9 cellular contexts compared by ENCODE assay signal in genomic region chrX:9785944-9786741, GRCh38. TPM values are rescaled to one million over a fixed set of nuclear protein-coding genes. Genes with fewer than 3 reads are reported as not detected.
DNase-seq lines count a peak whose midpoint lies in the region; ATAC-seq and TF ChIP-seq lines count a peak whose summit lies in the region.
"Had no signal": no experiment of that assay in that cellular context is flagged by ENCODE, and none has a peak within 500 bp of the region (broad histone marks: within the 10 kb centered on the region; RNA-seq: fewer than 3 reads in every experiment).

A gene with protein sequence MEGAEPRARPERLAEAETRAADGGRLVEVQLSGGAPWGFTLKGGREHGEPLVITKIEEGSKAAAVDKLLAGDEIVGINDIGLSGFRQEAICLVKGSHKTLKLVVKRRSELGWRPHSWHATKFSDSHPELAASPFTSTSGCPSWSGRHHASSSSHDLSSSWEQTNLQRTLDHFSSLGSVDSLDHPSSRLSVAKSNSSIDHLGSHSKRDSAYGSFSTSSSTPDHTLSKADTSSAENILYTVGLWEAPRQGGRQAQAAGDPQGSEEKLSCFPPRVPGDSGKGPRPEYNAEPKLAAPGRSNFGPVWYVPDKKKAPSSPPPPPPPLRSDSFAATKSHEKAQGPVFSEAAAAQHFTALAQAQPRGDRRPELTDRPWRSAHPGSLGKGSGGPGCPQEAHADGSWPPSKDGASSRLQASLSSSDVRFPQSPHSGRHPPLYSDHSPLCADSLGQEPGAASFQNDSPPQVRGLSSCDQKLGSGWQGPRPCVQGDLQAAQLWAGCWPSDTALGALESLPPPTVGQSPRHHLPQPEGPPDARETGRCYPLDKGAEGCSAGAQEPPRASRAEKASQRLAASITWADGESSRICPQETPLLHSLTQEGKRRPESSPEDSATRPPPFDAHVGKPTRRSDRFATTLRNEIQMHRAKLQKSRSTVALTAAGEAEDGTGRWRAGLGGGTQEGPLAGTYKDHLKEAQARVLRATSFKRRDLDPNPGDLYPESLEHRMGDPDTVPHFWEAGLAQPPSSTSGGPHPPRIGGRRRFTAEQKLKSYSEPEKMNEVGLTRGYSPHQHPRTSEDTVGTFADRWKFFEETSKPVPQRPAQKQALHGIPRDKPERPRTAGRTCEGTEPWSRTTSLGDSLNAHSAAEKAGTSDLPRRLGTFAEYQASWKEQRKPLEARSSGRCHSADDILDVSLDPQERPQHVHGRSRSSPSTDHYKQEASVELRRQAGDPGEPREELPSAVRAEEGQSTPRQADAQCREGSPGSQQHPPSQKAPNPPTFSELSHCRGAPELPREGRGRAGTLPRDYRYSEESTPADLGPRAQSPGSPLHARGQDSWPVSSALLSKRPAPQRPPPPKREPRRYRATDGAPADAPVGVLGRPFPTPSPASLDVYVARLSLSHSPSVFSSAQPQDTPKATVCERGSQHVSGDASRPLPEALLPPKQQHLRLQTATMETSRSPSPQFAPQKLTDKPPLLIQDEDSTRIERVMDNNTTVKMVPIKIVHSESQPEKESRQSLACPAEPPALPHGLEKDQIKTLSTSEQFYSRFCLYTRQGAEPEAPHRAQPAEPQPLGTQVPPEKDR (N-terminal part only) (plus strand): TSS chrX:9786429. CDS start chrX:9786546, 117 bp downstream.

- no peak within 1 kb of the TSS for H3K27ac Mint-ChIP-seq in stimulated activated naive CD8-positive, alpha-beta T cell treated with anti-CD3 and anti-CD28 coated beads, Interleukin-15, Interleukin-2, amounts not matched to agents 100 ng/mL and 50 ng/mL, for 24 hours
- H3K27ac Mint-ChIP-seq: activated naive CD4-positive, alpha-beta T cell treated with anti-CD3 and anti-CD28 coated beads, Interleukin-2, amount 50 U/mL, for 72 hours had no signal

- no peaks in the 10 kb centered on the region for H3K9me3 Mint-ChIP-seq in stimulated activated naive CD8-positive, alpha-beta T cell treated with anti-CD3 and anti-CD28 coated beads, Interleukin-15, Interleukin-2, amounts not matched to agents 100 ng/mL and 50 ng/mL, for 24 hours
- H3K9me3 Mint-ChIP-seq: activated naive CD4-positive, alpha-beta T cell treated with anti-CD3 and anti-CD28 coated beads, Interleukin-2, amount 50 U/mL, for 72 hours had no signal

- no peak within 1 kb of the TSS for H2AK5ac ChIP-seq in mesendoderm (ENCODE audit: low read length)

- no peak for ATAC-seq in stimulated activated naive CD8-positive, alpha-beta T cell treated with anti-CD3 and anti-CD28 coated beads, Interleukin-15, Interleukin-2, amounts not matched to agents 100 U/mL and 50 U/mL, for 24 hours
- no peak for ATAC-seq in GM21447 (IDR thresholded peaks at IDR 0.05; ENCODE audit: unreplicated experiment)

- H2BK120ac ChIP-seq in mesendoderm (ENCODE audit: low read depth, low read length): peak within 1 kb of the TSS; percentile 21

- H3K4me1 Mint-ChIP-seq in stimulated activated naive CD8-positive, alpha-beta T cell treated with anti-CD3 and anti-CD28 coated beads, Interleukin-15, Interleukin-2, amounts not matched to agents 100 ng/mL and 50 ng/mL, for 24 hours (ENCODE audit: low read depth): no peaks in the 10 kb centered on the region

- H3K18ac ChIP-seq in mesendoderm (ENCODE audit: low read length): peak within 1 kb of the TSS; percentile 96

- peak within 1 kb of the TSS; percentile 74 for H3K56ac ChIP-seq in mesendoderm (ENCODE audit: low read length)

- no peaks in the 10 kb centered on the region for H3K79me1 ChIP-seq in mesendoderm (ENCODE audit: low read length)

- no CpG with 5 or more reads among the region's 123 CpGs for WGBS in mesendoderm (ENCODE audit: extremely low coverage, insufficient coverage, low lambda C conversion rate)
- WGBS in urinary bladder: under 1% methylated on average over 110 of the region's 123 CpGs

- no peak for TF ChIP-seq CTCF in coronary artery (IDR thresholded peaks at IDR 0.05)

- peak within 1 kb of the TSS; percentile 56 for H4K8ac ChIP-seq in mesendoderm (ENCODE audit: low read depth, low read length)

- H2BK15ac ChIP-seq in mesendoderm (replicated peaks; ENCODE audit: low read depth): no peak within 1 kb of the TSS

- no peak within 1 kb of the TSS for H3K27ac ChIP-seq in coronary artery
- H3K27ac ChIP-seq in mesendoderm (ENCODE audit: low read depth, low read length): peak within 1 kb of the TSS; percentile 87
- peak within 1 kb of the TSS; percentile 38 for H3K27ac ChIP-seq in urinary bladder (ENCODE audit: low read depth)

- H3K27me3 ChIP-seq in mesendoderm (ENCODE audit: insufficient read depth, low read length, poor library complexity): no peaks in the 10 kb centered on the region

- no peak for DNase-seq in stimulated activated naive CD8-positive, alpha-beta T cell treated with anti-CD3 and anti-CD28 coated beads, Interleukin-15, Interleukin-2, amounts not matched to agents 100 U/mL and 50 U/mL, for 24 hours
- no peak for DNase-seq in coronary artery (ENCODE audit: low spot score)
- DNase-seq in mesendoderm: no peak
- no peak for DNase-seq in NCI-H128 (lab: John Stamatoyannopoulos, UW; ENCODE audit: unreplicated experiment)
- DNase-seq in NCI-H1092 treated with DMSO at 0.1 percent for 48 hours (lab: John Stamatoyannopoulos, UW): no peak

- H3K27me3 Mint-ChIP-seq in stimulated activated naive CD8-positive, alpha-beta T cell treated with anti-CD3 and anti-CD28 coated beads, Interleukin-15, Interleukin-2, amounts not matched to agents 100 ng/mL and 50 ng/mL, for 24 hours: peaks cover 47% of the 10 kb centered on the region

- H3K4me2 ChIP-seq in mesendoderm (ENCODE audit: low read length): peak within 1 kb of the TSS; percentile 38

- no peaks in the 10 kb centered on the region for H3K36me3 ChIP-seq in mesendoderm (ENCODE audit: control insufficient read depth, insufficient read depth, low read length)
- H3K36me3 ChIP-seq in urinary bladder (ENCODE audit: insufficient read depth): no peaks in the 10 kb centered on the region

- H3K4me3 ChIP-seq in coronary artery (peak within 1 kb of the TSS; percentile 52), mesendoderm (ENCODE audit: low read length) (peak within 1 kb of the TSS; percentile 49), urinary bladder (ENCODE audit: low read depth, low read length) (peak within 1 kb of the TSS; percentile 68)

- no peak within 1 kb of the TSS for H2BK5ac ChIP-seq in mesendoderm (ENCODE audit: low read length)

- H3K4me1 ChIP-seq in mesendoderm (ENCODE audit: control insufficient read depth, low read depth, low read length) (peaks cover 4% of the 10 kb centered on the region), urinary bladder (ENCODE audit: insufficient read depth) (no peaks in the 10 kb centered on the region)

- H3K36me3 Mint-ChIP-seq in stimulated activated naive CD8-positive, alpha-beta T cell treated with anti-CD3 and anti-CD28 coated beads, Interleukin-15, Interleukin-2, amounts not matched to agents 100 ng/mL and 50 ng/mL, for 24 hours (ENCODE audit: low read depth): no peaks in the 10 kb centered on the region
- H3K36me3 Mint-ChIP-seq: activated naive CD4-positive, alpha-beta T cell treated with anti-CD3 and anti-CD28 coated beads, Interleukin-2, amount 50 U/mL, for 72 hours had no signal

- H3K4ac ChIP-seq in mesendoderm (ENCODE audit: low read depth, low read length): no peak within 1 kb of the TSS

- peak within 1 kb of the TSS; percentile 45 for H3K4me3 Mint-ChIP-seq in stimulated activated naive CD8-positive, alpha-beta T cell treated with anti-CD3 and anti-CD28 coated beads, Interleukin-15, Interleukin-2, amounts not matched to agents 100 ng/mL and 50 ng/mL, for 24 hours

- H3K9ac ChIP-seq in mesendoderm (ENCODE audit: low read length): peak within 1 kb of the TSS; percentile 63

- H4K5ac ChIP-seq in mesendoderm (ENCODE audit: low read length): no peak within 1 kb of the TSS

- H3K79me2 ChIP-seq in mesendoderm (ENCODE audit: control insufficient read depth, insufficient read depth, low read length): peaks cover 2% of the 10 kb centered on the region

- H3K23ac ChIP-seq in mesendoderm (ENCODE audit: low read length): no peak within 1 kb of the TSS

RNA-seq across cellular contexts. Expression of the gene that starts here (rescaled TPM):
- 6.0 TPM for polyA plus RNA-seq in mesendoderm (2013, experiment 1 of 2)
- 5.9 TPM for polyA plus RNA-seq in mesendoderm (2013, experiment 2 of 2)
- total RNA-seq in urinary bladder: 5.8 TPM
- polyA plus RNA-seq in urinary bladder: 2.6 TPM
- total RNA-seq: activated naive CD4-positive, alpha-beta T cell treated with anti-CD3 and anti-CD28 coated beads, Interleukin-2, amount 50 U/mL, for 72 hours had no signal

Comparison
In these comparisons a context has a peak if more than half of its experiments do, and no peak if none do; other contexts are left out.
1. H3K27ac ChIP-seq: peak in mesendoderm (single experiment) and urinary bladder (single experiment); none in coronary artery (0 of 2).
2. Peak in every context shown above with its lines, with median percentiles within 50 percentile points of each other: H3K4me3 ChIP-seq.